26 cellular contexts compared by ENCODE assay signal in genomic region chr2:204913312-204913711, GRCh38.
"Had no signal": no experiment of that assay in that cellular context is flagged by ENCODE, and none has a peak within 500 bp of the region (broad histone marks: within the 10 kb centered on the region; RNA-seq: fewer than 3 reads in every experiment).

No MANE protein-coding gene starts in this region.

- DNase-seq: islet precursor cell; left ventricle myocardium inferior; midbrain; mucosa of descending colon; ovary; posterior cingulate gyrus; retina; stimulated activated CD4-positive, alpha-beta T cell treated with anti-CD3 and anti-CD28 coated beads, Interleukin-12 subunit alpha, Interleukin-12 subunit beta, amount 100 ng/mL, for 4 hours; stimulated activated CD4-positive, alpha-beta T cell treated with anti-CD3 and anti-CD28 coated beads, Interleukin-15, amount 100 ng/mL, for 24 hours; stimulated activated CD4-positive, alpha-beta T cell treated with anti-CD3 and anti-CD28 coated beads, Interleukin-2, amount 100 ng/mL, for 24 hours; stimulated activated CD4-positive, alpha-beta T cell treated with anti-CD3 and anti-CD28 coated beads, Interleukin-4, amount 100 ng/mL, for 1 hour; stimulated activated naive B cell treated with anti-CD40 and anti-IgM and Interleukin-4, amounts not matched to agents 10 μg/mL and 1 μg/mL and 100 μg/mL, for 72 hours; stimulated activated naive CD8-positive, alpha-beta T cell treated with anti-CD3 and anti-CD28 coated beads, Interleukin-15, Interleukin-2, amounts not matched to agents 100 U/mL and 50 U/mL, for 24 hours; stomach; thyroid gland; transverse colon; upper lobe of left lung had no signal

- H3K4me3 ChIP-seq: left ventricle myocardium inferior, mucosa of descending colon, ovary, prostate gland, skin epidermis, stomach, testis, thyroid gland, transverse colon, upper lobe of left lung, vagina had no signal

- H3K36me3 Mint-ChIP-seq: memory B cell; natural killer cell treated with Interleukin-12 subunit alpha and Interleukin-12 subunit beta and Interleukin-15 and Interleukin-18, amount 100 ng/mL, for 72 hours; stimulated activated naive B cell treated with anti-CD40 and anti-IgM and Interleukin-4, amounts not matched to agents 10 μg/mL and 1 μg/mL and 100 μg/mL, for 72 hours had no signal

- H3K9me3 ChIP-seq: left ventricle myocardium inferior, mucosa of descending colon, ovary, prostate gland, stomach, testis, thyroid gland, transverse colon, upper lobe of left lung, vagina had no signal

- H3K4me3 Mint-ChIP-seq: memory B cell; naive thymus-derived CD4-positive, alpha-beta T cell; natural killer cell treated with Interleukin-12 subunit alpha and Interleukin-12 subunit beta and Interleukin-15 and Interleukin-18, amount 100 ng/mL, for 72 hours; stimulated activated naive B cell treated with anti-CD40 and anti-IgM and Interleukin-4, amounts not matched to agents 10 μg/mL and 1 μg/mL and 100 μg/mL, for 72 hours had no signal

- H3K27ac Mint-ChIP-seq: memory B cell; natural killer cell treated with Interleukin-12 subunit alpha and Interleukin-12 subunit beta and Interleukin-15 and Interleukin-18, amount 100 ng/mL, for 72 hours; stimulated activated naive B cell treated with anti-CD40 and anti-IgM and Interleukin-4, amounts not matched to agents 10 μg/mL and 1 μg/mL and 100 μg/mL, for 72 hours had no signal

- H3K27me3 ChIP-seq: ovary, stomach, testis, thyroid gland, transverse colon, upper lobe of left lung, vagina had no signal

- H3K36me3 ChIP-seq: left ventricle myocardium inferior, ovary, prostate gland, stomach, thyroid gland, transverse colon, upper lobe of left lung, vagina had no signal

- H3K4me1 Mint-ChIP-seq: memory B cell; stimulated activated naive B cell treated with anti-CD40 and anti-IgM and Interleukin-4, amounts not matched to agents 10 μg/mL and 1 μg/mL and 100 μg/mL, for 72 hours had no signal

- H3K27me3 Mint-ChIP-seq: memory B cell; stimulated activated naive B cell treated with anti-CD40 and anti-IgM and Interleukin-4, amounts not matched to agents 10 μg/mL and 1 μg/mL and 100 μg/mL, for 72 hours had no signal

- ATAC-seq: mucosa of descending colon; naive thymus-derived CD4-positive, alpha-beta T cell; natural killer cell treated with Interleukin-12 subunit alpha and Interleukin-12 subunit beta and Interleukin-15 and Interleukin-18, amount 100 ng/mL, for 72 hours; right cardiac atrium; sciatic nerve; stimulated activated naive B cell treated with anti-CD40 and anti-IgM and Interleukin-4, amounts not matched to agents 10 μg/mL and 1 μg/mL and 100 μg/mL, for 72 hours; stimulated activated naive CD8-positive, alpha-beta T cell treated with anti-CD3 and anti-CD28 coated beads, Interleukin-15, Interleukin-2, amounts not matched to agents 100 U/mL and 50 U/mL, for 24 hours had no signal

- H3K27ac ChIP-seq: left ventricle myocardium inferior, ovary, prostate gland, skin epidermis, stomach, testis, thyroid gland, transverse colon, upper lobe of left lung, vagina had no signal

- H3K9me3 Mint-ChIP-seq: stimulated activated naive B cell treated with anti-CD40 and anti-IgM and Interleukin-4, amounts not matched to agents 10 μg/mL and 1 μg/mL and 100 μg/mL, for 72 hours had no signal

- H3K4me1 ChIP-seq: left ventricle myocardium inferior, prostate gland, stomach, testis, thyroid gland, transverse colon, upper lobe of left lung, vagina had no signal
